Comparison of ENCODE assay signal across 9 cellular contexts in genomic region chr12:45745861-45746277, GRCh38. TPM values are rescaled to one million over a fixed set of nuclear protein-coding genes. Genes with fewer than 3 reads are reported as not detected.
A peak's percentile ranks its signal among the peaks of the same experiment; 100 is the strongest.
DNase-seq lines count a peak whose midpoint lies in the region; ATAC-seq, FAIRE-seq and TF ChIP-seq lines count a peak whose summit lies in the region.
"Had no signal": no experiment of that assay in that cellular context is flagged by ENCODE, and none has a peak within 500 bp of the region (broad histone marks: within the 10 kb centered on the region; RNA-seq: fewer than 3 reads in every experiment).

No MANE protein-coding gene starts in this region.

- no peak for TF ChIP-seq EP300 in A549 (IDR thresholded peaks at IDR 0.05)

- DNase-seq in A549 (ENCODE audit: low read depth in 1 of 2, low spot score in 1 of 2), result peak in 1 of 2 experiments; percentile 27
- DNase-seq in GM23338 (ENCODE audit: low spot score), result peak; percentile 26
- peak; percentile 49 for DNase-seq in SW480 (ENCODE audit: low spot score)
- DNase-seq in heart right ventricle, result no peak
- DNase-seq in amygdala (lab: John Stamatoyannopoulos, UW), result no peak
- DNase-seq in NCI-H82 (lab: John Stamatoyannopoulos, UW), result no peak
- DNase-seq in activated CD8-positive, alpha-beta memory T cell treated with anti-CD3 and anti-CD28 coated beads, Interleukin-2, amount 50 U/mL, for 4 hours, result no peak
- DNase-seq in occipital lobe (lab: John Stamatoyannopoulos, UW), result no peak
- DNase-seq: esophagus squamous epithelium had no signal

- no peaks in the 10 kb centered on the region for H3K36me3 ChIP-seq in GM23338 (ENCODE audit: insufficient read depth)
- peaks cover 0 to 27% (median 0%) of the 10 kb centered on the region in 9 donors for H3K36me3 ChIP-seq in heart right ventricle

- no peaks in the 10 kb centered on the region for H3K27me3 ChIP-seq in GM23338 (ENCODE audit: insufficient read depth)
- no peaks in the 10 kb centered on the region for H3K27me3 ChIP-seq in heart right ventricle
- H3K27me3 ChIP-seq: esophagus squamous epithelium had no signal

- H3K27ac ChIP-seq in A549, result no peak overlapping the region
- H3K27ac ChIP-seq in GM23338 (ENCODE audit: low read depth), result no peak overlapping the region
- no peak overlapping the region for H3K27ac ChIP-seq in heart right ventricle
- H3K27ac ChIP-seq: esophagus squamous epithelium had no signal

- peak; percentile 24; a peak in 1 of 5 replicates for TF ChIP-seq RAD21 in A549 (conservative IDR thresholded peaks at IDR 0.05 in 1 of 2, IDR thresholded peaks at IDR 0.05 in 1 of 2)

- H3K4me1 ChIP-seq in A549 (no peaks in the 10 kb centered on the region), GM23338 (ENCODE audit: insufficient read depth) (no peaks in the 10 kb centered on the region), heart right ventricle (peaks cover 0 to 16% (median 10%) of the 10 kb centered on the region in 9 donors)

- H2AFZ ChIP-seq in GM23338, result no peak overlapping the region

- H3K27me3 Mint-ChIP-seq in GM23338 (ENCODE audit: insufficient read depth, low read depth, poor library complexity), result no peaks in the 10 kb centered on the region

- peaks cover 24% of the 10 kb centered on the region; the same call in 2 of the 3 replicates for H3K9me3 ChIP-seq in A549
- H3K9me3 ChIP-seq in heart right ventricle, result peaks cover 0 to 20% (median 0%) of the 10 kb centered on the region in 11 donors

- H3K4me3 ChIP-seq in A549, result no peak overlapping the region
- no peak overlapping the region for H3K4me3 ChIP-seq in GM23338
- no peak overlapping the region for H3K4me3 ChIP-seq in heart right ventricle
- H3K4me3 ChIP-seq: esophagus squamous epithelium had no signal

- peaks cover 29% of the 10 kb centered on the region for H3K36me3 Mint-ChIP-seq in GM23338 (ENCODE audit: low read depth)

- TF ChIP-seq CTCF in A549 (IDR thresholded peaks at IDR 0.05) (peak; percentile 44), GM23338 (conservative IDR thresholded peaks at IDR 0.05; ENCODE audit: low read depth in 2 of 2) (peak in 1 of 2 experiments; percentile 46; a peak in 2 of 4 replicates), heart right ventricle (IDR thresholded peaks at IDR 0.05) (peak; percentile 8 to 62 (median 46))

- peaks cover 100% of the 10 kb centered on the region for H3K79me2 ChIP-seq in GM23338 (replicated peaks; ENCODE audit: insufficient read depth)

- no peak overlapping the region for H3K27ac Mint-ChIP-seq in GM23338

- H3K4me3 Mint-ChIP-seq in GM23338, result no peak overlapping the region

- CTCF ChIA-PET in A549 (lab: Yijun Ruan, JAX), result interaction anchor here (0.6 to 1.4 kb wide), 16 partner anchors 12 to 788 kb away, joined by 3 to 6 read pairs (median 4); no protein-coding TSS in a partner anchor

- H3K4me2 ChIP-seq in A549, result no peak overlapping the region
- H3K4me2 ChIP-seq in GM23338, result no peak overlapping the region

- H3K4me1 Mint-ChIP-seq in GM23338, result peaks cover 14% of the 10 kb centered on the region; the same call in 2 of the 3 replicates

- 30% methylated on average over 1 of the region's 1 CpG for WGBS in A549 (ENCODE audit: missing lambda C conversion rate)
- 71 to 76% methylated on average over 1 of the region's 1 CpG for WGBS in heart right ventricle, 2 donors

- TF ChIP-seq POLR2A in A549 (IDR thresholded peaks at IDR 0.05; ENCODE audit: low read length), result no peak

- peaks cover 11% of the 10 kb centered on the region for H3K9me3 Mint-ChIP-seq in GM23338

- intact Hi-C loops in heart right ventricle (cut with DNase I), result loop anchor here in 7 of 10 donors (5.0 to 10.0 kb wide), 3 partner anchors 199 to 204 kb away; no protein-coding TSS in a partner anchor

- FAIRE-seq in A549 (lab: Jason Lieb, UNC), result no peak

- peaks cover 16% of the 10 kb centered on the region; the same call in 1 of the 2 replicates for H4K20me1 ChIP-seq in GM23338 (replicated peaks; ENCODE audit: insufficient read depth)

- H3F3A ChIP-seq in GM23338 (replicated peaks; ENCODE audit: low read depth), result no peaks in the 10 kb centered on the region

- no peaks in the 10 kb centered on the region for H3K9me2 ChIP-seq in GM23338 (ENCODE audit: insufficient read depth)

- POLR2A ChIA-PET in A549 (lab: Yijun Ruan, JAX), result no interaction called here

- ATAC-seq in A549 (peak; percentile 59 to 76; a peak in 5 of 6 replicates), GM23338 (no peak), heart right ventricle (peak in 5 of 8 donors; percentile 10 to 54 (median 29))

TF ChIP-seq in A549, 52 proteins besides CTCF, POLR2A, EP300 and RAD21:
- TF ChIP-seq ZC3H11A (IDR thresholded peaks at IDR 0.05) (no peak), KDM1A (IDR thresholded peaks at IDR 0.05; ENCODE audit: low read depth) (no peak), MYC (IDR thresholded peaks at IDR 0.05; ENCODE audit: borderline replicate concordance, low read length) (no peak), HOXA7 (CRISPR knock-in tag; IDR thresholded peaks at IDR 0.05) (no peak)

TF ChIP-seq in GM23338, 12 proteins besides CTCF, POLR2A, EP300 and RAD21 (continues in another document):
- TF ChIP-seq POLR2AphosphoS5 (IDR thresholded peaks at IDR 0.05; ENCODE audit: low read depth) (no peak), JUNB (IDR thresholded peaks at IDR 0.05; ENCODE audit: unreplicated experiment) (no peak), EZH2phosphoT487 (IDR thresholded peaks at IDR 0.05; ENCODE audit: unreplicated experiment) (no peak), ZNF114 (CRISPR knock-in tag; IDR thresholded peaks at IDR 0.05) (no peak), EZH2 (IDR thresholded peaks at IDR 0.05; ENCODE audit: low read depth, unreplicated experiment) (no peak), CREB1 (CRISPR knock-in tag; IDR thresholded peaks at IDR 0.05; ENCODE audit: low read depth) (no peak), NANOG (IDR thresholded peaks at IDR 0.05; ENCODE audit: borderline replicate concordance) (no peak), STAT1 (IDR thresholded peaks at IDR 0.05; ENCODE audit: unreplicated experiment) (no peak), ZNF331 (CRISPR knock-in tag; IDR thresholded peaks at IDR 0.05; ENCODE audit: low read depth) (no peak)
- TF ChIP-seq, protein P1, sequence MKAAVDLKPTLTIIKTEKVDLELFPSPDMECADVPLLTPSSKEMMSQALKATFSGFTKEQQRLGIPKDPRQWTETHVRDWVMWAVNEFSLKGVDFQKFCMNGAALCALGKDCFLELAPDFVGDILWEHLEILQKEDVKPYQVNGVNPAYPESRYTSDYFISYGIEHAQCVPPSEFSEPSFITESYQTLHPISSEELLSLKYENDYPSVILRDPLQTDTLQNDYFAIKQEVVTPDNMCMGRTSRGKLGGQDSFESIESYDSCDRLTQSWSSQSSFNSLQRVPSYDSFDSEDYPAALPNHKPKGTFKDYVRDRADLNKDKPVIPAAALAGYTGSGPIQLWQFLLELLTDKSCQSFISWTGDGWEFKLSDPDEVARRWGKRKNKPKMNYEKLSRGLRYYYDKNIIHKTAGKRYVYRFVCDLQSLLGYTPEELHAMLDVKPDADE (IDR thresholded peaks at IDR 0.05), result no peak

RNA-seq across cellular contexts. Expression of gene ARID2, which starts 16.4 kb away (rescaled TPM):
- polyA plus RNA-seq in A549 (2011; rRNA removed), result 37.7 and 45.9 TPM in 2 replicates
- polyA plus RNA-seq in A549 (2012; cell fraction: cytosol; rRNA removed), result 7.3 and 10.4 TPM in 2 replicates
- 7.6 and 9.3 TPM in 2 replicates for polyA plus RNA-seq in A549 (2012; cell fraction: nucleus; rRNA removed)
- polyA plus RNA-seq in A549 (2017; fragmentation: RNase III; extraction: RNeasy Plus Mini Kit Qiagen cat#74134 plus additional on column Dnase treatment), result 8.4 to 8.7 TPM (median 8.6 TPM) in 3 replicates
- polyA minus RNA-seq in A549 (2011; rRNA and poly(A)+ RNA removed), result 85.5 and 111 TPM in 2 replicates
- total RNA-seq in GM23338 (2014; rRNA removed; shearing (Covaris generic)), result 44.4 and 54.9 TPM in 2 replicates
- 24.8 and 26.5 TPM in 2 replicates for polyA plus RNA-seq in GM23338 (2016; fragmentation: Nextera tagmentation; extraction: Ambion mirVana)
- 10 to 100 TPM; 13.4 to 28.8 (median 19.3) TPM for total RNA-seq in heart right ventricle
- polyA plus RNA-seq in heart right ventricle, result 10 to 100 TPM in 1 of 2 donors, 1 to 10 TPM in 1; 3.0 to 13.1 TPM
- 46.5 TPM for total RNA-seq in occipital lobe

Comparison
In these comparisons a context has a peak if more than half of its experiments do, and no peak if none do; other contexts are left out.
1. DNase-seq: peak in GM23338 (single experiment) and SW480 (single experiment); none in heart right ventricle (0 of 2), amygdala (0 of 56), NCI-H82 (single experiment), activated CD8-positive, alpha-beta memory T cell treated with anti-CD3 and anti-CD28 coated beads, Interleukin-2, amount 50 U/mL, for 4 hours (single experiment) and occipital lobe (single experiment).